In the genomic region with DNA sequence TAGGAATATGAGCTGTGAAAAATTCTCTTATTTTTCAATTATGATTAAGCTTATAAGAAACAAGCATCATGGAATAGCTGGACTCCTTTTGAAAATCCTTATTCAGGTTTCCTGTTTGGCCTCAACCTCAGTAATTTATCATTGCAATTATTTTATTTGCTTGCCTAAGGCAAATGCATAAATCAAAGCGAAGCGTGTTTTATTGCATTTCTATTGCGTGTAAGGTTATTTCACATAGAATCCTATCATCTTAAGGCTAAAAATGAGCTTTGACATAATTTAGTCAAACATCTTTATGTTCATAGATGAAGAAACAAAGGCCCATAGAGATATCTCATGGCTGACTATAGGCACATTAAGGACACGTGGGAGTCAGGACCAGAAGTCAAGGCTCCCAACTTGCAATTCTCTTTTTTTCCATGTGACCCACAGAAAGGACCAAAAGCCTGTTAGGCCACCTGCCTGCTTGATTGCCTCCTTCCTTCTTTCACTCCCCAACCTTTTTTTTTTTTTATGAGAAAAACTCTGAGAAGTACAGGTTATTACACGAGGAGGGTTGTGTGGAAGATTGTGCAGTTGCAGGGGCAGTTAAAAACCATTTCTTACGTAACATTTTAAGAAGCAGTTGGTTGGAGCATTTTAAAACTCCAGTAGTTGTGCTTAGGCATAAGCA, we compare ENCODE assay signal across 30 cellular contexts.
"Had no signal": no experiment of that assay in that cellular context is flagged by ENCODE, and none has a peak within 500 bp of the region (broad histone marks: within the 10 kb centered on the region; RNA-seq: fewer than 3 reads in every experiment).

No MANE protein-coding gene starts in this region.

- H3K27ac Mint-ChIP-seq: activated CD4-positive, alpha-beta T cell treated with anti-CD3 and anti-CD28 coated beads, Interleukin-2, amount 10 ng/mL, durations not matched to agents 24 days and 14 days; activated CD8-positive, alpha-beta T cell treated with anti-CD3 and anti-CD28 coated beads for 36 hours; activated naive CD4-positive, alpha-beta T cell treated with anti-CD3 and anti-CD28 coated beads, Interleukin-2, amount 50 U/mL, for 72 hours; activated T-helper 2 cell treated with anti-CD3 and anti-CD28 coated beads, Interferon-gamma antibody, Interleukin-2, Interleukin-4, amounts not matched to agents 10 μg/mL and 5 μg/mL and 100 μg/mL, durations not matched to agents 14 hours and 24 hours and 36 hours; brain had no signal

- H3K27me3 ChIP-seq: adrenal gland, MG63 had no signal

- H3K27me3 Mint-ChIP-seq: activated CD4-positive, alpha-beta T cell treated with anti-CD3 and anti-CD28 coated beads, Interleukin-2, amount 10 ng/mL, durations not matched to agents 24 days and 14 days; activated CD8-positive, alpha-beta T cell treated with anti-CD3 and anti-CD28 coated beads for 36 hours; brain had no signal

- H3K36me3 Mint-ChIP-seq: activated naive CD4-positive, alpha-beta T cell treated with anti-CD3 and anti-CD28 coated beads, Interleukin-2, amount 50 U/mL, for 72 hours; brain had no signal

- H3K9me3 ChIP-seq: adrenal gland, MG63 had no signal

- H3K4me1 Mint-ChIP-seq: activated CD4-positive, alpha-beta T cell treated with anti-CD3 and anti-CD28 coated beads, Interleukin-2, amount 10 ng/mL, durations not matched to agents 24 days and 14 days had no signal

- ATAC-seq: activated CD8-positive, alpha-beta T cell treated with anti-CD3 and anti-CD28 coated beads for 36 hours; activated naive CD4-positive, alpha-beta T cell treated with anti-CD3 and anti-CD28 coated beads, Interleukin-2, amount 50 U/mL, for 72 hours; PC-3; Right ventricle myocardium inferior had no signal

- DNase-seq: activated CD4-positive, alpha-beta T cell treated with anti-CD3 and anti-CD28 coated beads, Interleukin-2, amount 10 ng/mL, durations not matched to agents 24 days and 14 days; activated CD4-positive, alpha-beta T cell treated with anti-CD3 and anti-CD28 coated beads, Interleukin-2, amount 50 U/mL, for 4 hours; activated CD8-positive, alpha-beta T cell treated with anti-CD3 and anti-CD28 coated beads for 36 hours; activated gamma-delta T cell; activated naive CD4-positive, alpha-beta T cell treated with Interleukin-2 at 50 U/mL for 16 hours; activated T-cell treated with anti-CD3 and anti-CD28 coated beads, Interleukin-2, amount 50 U/mL, for 1 hour; adrenal gland; cerebellar nuclear complex; Kasumi-1; KG1; MG63; NCI-H1105; NCI-H1417 treated with DMSO at 0.1 percent for 48 hours; NCI-H187 treated with DMSO at 0.1 percent for 48 hours; NCI-H2081 treated with DMSO at 0.1 percent for 48 hours; NCI-H226; NCI-H446 treated with DMSO at 0.1 percent for 48 hours; NCI-H524; NK-92 treated with Interleukin-12 subunit alpha and Interleukin-12 subunit beta, amount 100 ng/mL, for 24 hours; PC-3; SIG-M5; T1000 had no signal

- FAIRE-seq: bronchial epithelial cell, RCC 7860, TTC549 had no signal

- H3K4me1 ChIP-seq: adrenal gland had no signal

- H3K4me3 ChIP-seq: adrenal gland, MG63 had no signal

- H3K27ac ChIP-seq: adrenal gland, RWPE1 had no signal

- H3K36me3 ChIP-seq: adrenal gland, MG63 had no signal

- H3K4me3 Mint-ChIP-seq: activated CD4-positive, alpha-beta T cell treated with anti-CD3 and anti-CD28 coated beads, Interleukin-2, amount 10 ng/mL, durations not matched to agents 24 days and 14 days; activated CD8-positive, alpha-beta T cell treated with anti-CD3 and anti-CD28 coated beads for 36 hours; brain had no signal

- H3K9me3 Mint-ChIP-seq: activated CD4-positive, alpha-beta T cell treated with anti-CD3 and anti-CD28 coated beads, Interleukin-2, amount 10 ng/mL, durations not matched to agents 24 days and 14 days; activated CD8-positive, alpha-beta T cell treated with anti-CD3 and anti-CD28 coated beads for 36 hours; activated naive CD4-positive, alpha-beta T cell treated with anti-CD3 and anti-CD28 coated beads, Interleukin-2, amount 50 U/mL, for 72 hours; activated T-helper 2 cell treated with anti-CD3 and anti-CD28 coated beads, Interferon-gamma antibody, Interleukin-2, Interleukin-4, amounts not matched to agents 10 μg/mL and 5 μg/mL and 100 μg/mL, durations not matched to agents 14 hours and 24 hours and 36 hours; brain had no signal
